ENCODE assay signal across 10 cellular contexts in the genomic region with DNA sequence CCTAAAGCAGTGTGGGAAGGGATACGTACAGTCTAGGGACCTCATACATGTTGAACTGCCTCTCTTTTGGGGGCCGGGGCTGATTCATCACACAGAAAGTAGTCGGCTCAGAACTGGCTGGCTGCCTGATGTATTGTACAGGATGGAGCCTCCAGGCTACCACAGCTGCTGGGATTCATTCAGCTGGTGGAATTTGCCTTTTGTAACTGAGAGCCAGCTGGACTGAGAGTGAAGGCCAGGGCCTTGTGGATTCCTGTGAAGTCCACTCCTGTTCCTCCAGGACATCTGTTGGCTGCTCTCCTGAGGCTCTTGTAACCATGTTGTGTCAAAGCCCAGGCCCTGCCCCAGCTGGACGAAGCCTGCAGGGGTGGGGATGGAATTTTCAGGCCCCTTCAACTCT.
DNase-seq lines count a peak whose midpoint lies in the region; ATAC-seq lines count a peak whose summit lies in the region.
"Had no signal": no experiment of that assay in that cellular context is flagged by ENCODE, and none has a peak within 500 bp of the region (broad histone marks: within the 10 kb centered on the region; RNA-seq: fewer than 3 reads in every experiment).

No MANE protein-coding gene starts in this region.

- intact Hi-C loops in cardiac septum (cut with DNase I) = no loop called here

- ATAC-seq in GM18909 (IDR thresholded peaks at IDR 0.05; ENCODE audit: poor library complexity, unreplicated experiment) = no peak

- peak; percentile 68 for DNase-seq in ELR (ENCODE audit: low read depth)
- DNase-seq in astrocyte of the hippocampus (ENCODE audit: low read depth, low spot score) = peak; percentile 95
- DNase-seq in cardiac septum (ENCODE audit: low spot score) = peak; percentile 78
- DNase-seq in pulmonary artery endothelial cell (ENCODE audit: low read depth, low spot score) = peak; percentile 83
- DNase-seq in NCI-H2029 (lab: John Stamatoyannopoulos, UW) = no peak
- DNase-seq in KG1 (lab: John Stamatoyannopoulos, UW) = no peak
- DNase-seq in 8988T = no peak
- DNase-seq: NCI-H1417; stimulated activated CD4-positive, alpha-beta T cell treated with anti-CD3 and anti-CD28 coated beads, Interleukin-12 subunit alpha, Interleukin-12 subunit beta, amount 100 ng/mL, for 4 hours had no signal

Comparison
In these comparisons a context has a peak if more than half of its experiments do, and no peak if none do; other contexts are left out.
1. DNase-seq: peak in ELR (single experiment), astrocyte of the hippocampus (single experiment), cardiac septum (single experiment) and pulmonary artery endothelial cell (single experiment); none in NCI-H2029 (single experiment), KG1 (single experiment) and 8988T (single experiment).